1 cellular context compared by ENCODE assay signal in genomic region chr12:68745904-68746571, GRCh38.
TF ChIP-seq lines count a peak whose summit lies in the region.

Gene SLC35E3, plus strand, starts transcription at chr12:68746176. Its CDS starts 202 bp downstream, at chr12:68746378.

TF ChIP-seq in HepG2, 621 proteins besides CTCF, POLR2A, EP300 and RAD21 (continued from another document and continues in another):
- TF ChIP-seq ZBTB49 (CRISPR knock-in tag; IDR thresholded peaks at IDR 0.05; ENCODE audit: borderline replicate concordance) (no peak), PRPF4 (IDR thresholded peaks at IDR 0.05; ENCODE audit: low read depth, low read length, poor library complexity, severe bottlenecking) (no peak), GTF2F1 (IDR thresholded peaks at IDR 0.05; ENCODE audit: low read length) (no peak), JUN (CRISPR knock-in tag; IDR thresholded peaks at IDR 0.05) (no peak), XRCC5 (optimal IDR thresholded peaks at IDR 0.05; ENCODE audit: low read length) (peak; percentile 45), ZNF484 (CRISPR knock-in tag; IDR thresholded peaks at IDR 0.05; ENCODE audit: borderline replicate concordance, low read depth) (0 out of 2 replicates have a peak, but pooled peaks have one; percentile 29), ZNF781 (CRISPR knock-in tag; IDR thresholded peaks at IDR 0.05; ENCODE audit: borderline replicate concordance, not compliant biosample characterization) (peak; percentile 80), ZHX2 (IDR thresholded peaks at IDR 0.05; ENCODE audit: low read depth) (peak; percentile 68; the same call in 1 of the 2 replicates), ZHX2 (CRISPR knock-in tag; IDR thresholded peaks at IDR 0.05; ENCODE audit: borderline replicate concordance) (no peak), KDM2A (CRISPR knock-in tag; IDR thresholded peaks at IDR 0.05; ENCODE audit: borderline replicate concordance, low read depth) (peak; percentile 98), EHMT2 (IDR thresholded peaks at IDR 0.05; ENCODE audit: borderline replicate concordance, low read depth, low read length) (no peak), ZC3H13 (CRISPR knock-in tag; IDR thresholded peaks at IDR 0.05) (0 out of 2 replicates have a peak, but pooled peaks have one; percentile 22), KLF12 (CRISPR knock-in tag; IDR thresholded peaks at IDR 0.05; ENCODE audit: borderline replicate concordance) (peak; percentile 30; the same call in 1 of the 2 replicates), NRL (CRISPR knock-in tag; IDR thresholded peaks at IDR 0.05; ENCODE audit: borderline replicate concordance) (peak; percentile 53; the same call in 1 of the 2 replicates), ZNF512 (CRISPR knock-in tag; IDR thresholded peaks at IDR 0.05) (no peak), ZBTB25 (CRISPR knock-in tag; IDR thresholded peaks at IDR 0.05) (peak; percentile 48; the same call in 1 of the 2 replicates), ZNF761 (CRISPR knock-in tag; conservative IDR thresholded peaks at IDR 0.05) (peak; percentile 79; the same call in 1 of the 2 replicates), BATF2 (CRISPR knock-in tag; IDR thresholded peaks at IDR 0.05) (no peak), ARNT2 (CRISPR knock-in tag; IDR thresholded peaks at IDR 0.05; ENCODE audit: low read depth) (peak; percentile 82), ZNF800 (CRISPR knock-in tag; IDR thresholded peaks at IDR 0.05) (0 out of 2 replicates have a peak, but pooled peaks have one; percentile 37), DBP (CRISPR knock-in tag; IDR thresholded peaks at IDR 0.05; ENCODE audit: not compliant biosample characterization) (no peak), ATF3 (CRISPR knock-in tag; IDR thresholded peaks at IDR 0.05) (no peak; the same call in 1 of the 2 replicates), ZNF124 (CRISPR knock-in tag; IDR thresholded peaks at IDR 0.05) (peak; percentile 34; the same call in 1 of the 2 replicates), ZNF784 (CRISPR knock-in tag; IDR thresholded peaks at IDR 0.05; ENCODE audit: borderline replicate concordance) (peak; percentile 78; the same call in 1 of the 2 replicates), ZNF564 (CRISPR knock-in tag; IDR thresholded peaks at IDR 0.05) (peak; percentile 56; the same call in 1 of the 2 replicates), ZSCAN5A (CRISPR knock-in tag; IDR thresholded peaks at IDR 0.05; ENCODE audit: borderline replicate concordance) (0 out of 2 replicates have a peak, but pooled peaks have one; percentile 53), HBP1 (CRISPR knock-in tag; IDR thresholded peaks at IDR 0.05; ENCODE audit: low read depth) (0 out of 2 replicates have a peak, but pooled peaks have one; percentile 42), FOXJ3 (CRISPR knock-in tag; IDR thresholded peaks at IDR 0.05; ENCODE audit: borderline replicate concordance) (no peak), ZNF276 (CRISPR knock-in tag; IDR thresholded peaks at IDR 0.05; ENCODE audit: low read depth) (peak; percentile 52; the same call in 1 of the 2 replicates), KLF9 (CRISPR knock-in tag; IDR thresholded peaks at IDR 0.05; ENCODE audit: low read depth) (no peak), IKZF1 (IDR thresholded peaks at IDR 0.05) (no peak), AGO2 (optimal IDR thresholded peaks at IDR 0.05; ENCODE audit: low read depth, low read length) (peak; percentile 95)
